Comparison of ENCODE assay signal across 14 cellular contexts in genomic region chr15:53384417-53384816, GRCh38.
DNase-seq lines count a peak whose midpoint lies in the region; ATAC-seq, FAIRE-seq and TF ChIP-seq lines count a peak whose summit lies in the region.
"Had no signal": no experiment of that assay in that cellular context is flagged by ENCODE, and none has a peak within 500 bp of the region (broad histone marks: within the 10 kb centered on the region; RNA-seq: fewer than 3 reads in every experiment).

No MANE protein-coding gene starts in this region.

- TF ChIP-seq POLR2A in uterus (IDR thresholded peaks at IDR 0.05): no peak
- TF ChIP-seq POLR2A in H54 (IDR thresholded peaks at IDR 0.05; ENCODE audit: low read depth, low read length): no peak
- no peak for TF ChIP-seq POLR2A in gastrocnemius medialis (IDR thresholded peaks at IDR 0.05)

- no peak overlapping the region for H3K27ac ChIP-seq in VCaP
- no peak overlapping the region for H3K27ac ChIP-seq in liver (ENCODE audit: low read depth in 1 of 2, low read length in 2 of 2)
- H3K27ac ChIP-seq in uterus: no peak overlapping the region
- no peak overlapping the region for H3K27ac ChIP-seq in gastrocnemius medialis

- H3K9me3 ChIP-seq in liver (ENCODE audit: control insufficient read depth in 4 of 4, low read length in 3 of 4) (no peaks in the 10 kb centered on the region), uterus (no peaks in the 10 kb centered on the region), gastrocnemius medialis (no peaks in the 10 kb centered on the region)

- in situ Hi-C loops in gastrocnemius medialis (cut with MboI; ENCODE audit: low sequenced_read_pairs in 4 of 4): no loop called here

- H3K4me1 ChIP-seq in liver (ENCODE audit: control insufficient read depth in 4 of 4, insufficient read depth in 4 of 4, low read length in 3 of 4): peaks cover 0 to 4% (median 0%) of the 10 kb centered on the region in 4 donors
- H3K4me1 ChIP-seq in uterus: no peaks in the 10 kb centered on the region
- H3K4me1 ChIP-seq in gastrocnemius medialis: no peaks in the 10 kb centered on the region

- WGBS in liver: 67% methylated on average over 3 of the region's 3 CpGs

- H3K9ac ChIP-seq in liver (ENCODE audit: low read depth in 1 of 2, low read length in 2 of 2): no peak overlapping the region

- ATAC-seq in gastrocnemius medialis (no peak), HG02973 (IDR thresholded peaks at IDR 0.05; ENCODE audit: unreplicated experiment) (no peak)
- ATAC-seq: CD8-positive, alpha-beta T cell; natural killer cell had no signal

- H3K4me3 ChIP-seq in liver (ENCODE audit: low read depth in 1 of 3, low read length in 3 of 3) (no peak overlapping the region), uterus (no peak overlapping the region), gastrocnemius medialis (no peak overlapping the region)

- intact Hi-C loops in uterus (cut with DNase I; ENCODE audit: low total_unique reads): no loop called here
- intact Hi-C loops in gastrocnemius medialis (cut with DNase I; ENCODE audit: low total_unique reads): no loop called here

- peak; percentile 76 to 85 for TF ChIP-seq RAD21 in liver (IDR thresholded peaks at IDR 0.05)

- TF ChIP-seq CTCF in VCaP (conservative IDR thresholded peaks at IDR 0.05) (peak; percentile 46; the same call in 1 of the 2 replicates), liver (IDR thresholded peaks at IDR 0.05; ENCODE audit: low read depth, low read length, missing input control) (peak; percentile 50), uterus (IDR thresholded peaks at IDR 0.05) (no peak), gastrocnemius medialis (IDR thresholded peaks at IDR 0.05 in 4 of 5, conservative IDR thresholded peaks at IDR 0.05 in 1 of 5) (no peak)

- no peak for FAIRE-seq in H54 (lab: Jason Lieb, UNC)

- DNase-seq in DMS53 treated with DMSO at 0.1 percent for 48 hours (lab: John Stamatoyannopoulos, UW; ENCODE audit: unreplicated experiment) (peak; percentile 48), HuH-7 (ENCODE audit: low spot score) (peak; percentile 15), uterus (no peak), H54 (ENCODE audit: insufficient read length, low spot score) (no peak), gastrocnemius medialis (no peak)
- DNase-seq: caudate nucleus; CD8-positive, alpha-beta T cell; IMR-90; natural killer cell; NCI-H2171 treated with DMSO at 0.1 percent for 48 hours; stimulated activated CD8-positive, alpha-beta memory T cell treated with anti-CD3 and anti-CD28 coated beads, Interleukin-4, amount 100 ng/mL, for 48 hours had no signal

- no peaks in the 10 kb centered on the region for H3K27me3 ChIP-seq in liver (ENCODE audit: control insufficient read depth in 4 of 4, insufficient read depth in 4 of 4, low read length in 3 of 4)
- H3K27me3 ChIP-seq in uterus: no peaks in the 10 kb centered on the region
- no peaks in the 10 kb centered on the region for H3K27me3 ChIP-seq in gastrocnemius medialis

- no peaks in the 10 kb centered on the region for H3K36me3 ChIP-seq in liver (ENCODE audit: control insufficient read depth in 4 of 4, insufficient read depth in 3 of 4, low read depth in 1 of 4, low read length in 3 of 4)
- H3K36me3 ChIP-seq in uterus: no peaks in the 10 kb centered on the region
- no peaks in the 10 kb centered on the region for H3K36me3 ChIP-seq in gastrocnemius medialis

TF ChIP-seq in liver, 16 proteins besides CTCF, POLR2A, EP300 and RAD21:
- no peak for TF ChIP-seq RXRA (IDR thresholded peaks at IDR 0.05)
- TF ChIP-seq, protein P1, sequence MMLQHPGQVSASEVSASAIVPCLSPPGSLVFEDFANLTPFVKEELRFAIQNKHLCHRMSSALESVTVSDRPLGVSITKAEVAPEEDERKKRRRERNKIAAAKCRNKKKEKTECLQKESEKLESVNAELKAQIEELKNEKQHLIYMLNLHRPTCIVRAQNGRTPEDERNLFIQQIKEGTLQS (IDR thresholded peaks at IDR 0.05): no peak
- TF ChIP-seq, protein P2, sequence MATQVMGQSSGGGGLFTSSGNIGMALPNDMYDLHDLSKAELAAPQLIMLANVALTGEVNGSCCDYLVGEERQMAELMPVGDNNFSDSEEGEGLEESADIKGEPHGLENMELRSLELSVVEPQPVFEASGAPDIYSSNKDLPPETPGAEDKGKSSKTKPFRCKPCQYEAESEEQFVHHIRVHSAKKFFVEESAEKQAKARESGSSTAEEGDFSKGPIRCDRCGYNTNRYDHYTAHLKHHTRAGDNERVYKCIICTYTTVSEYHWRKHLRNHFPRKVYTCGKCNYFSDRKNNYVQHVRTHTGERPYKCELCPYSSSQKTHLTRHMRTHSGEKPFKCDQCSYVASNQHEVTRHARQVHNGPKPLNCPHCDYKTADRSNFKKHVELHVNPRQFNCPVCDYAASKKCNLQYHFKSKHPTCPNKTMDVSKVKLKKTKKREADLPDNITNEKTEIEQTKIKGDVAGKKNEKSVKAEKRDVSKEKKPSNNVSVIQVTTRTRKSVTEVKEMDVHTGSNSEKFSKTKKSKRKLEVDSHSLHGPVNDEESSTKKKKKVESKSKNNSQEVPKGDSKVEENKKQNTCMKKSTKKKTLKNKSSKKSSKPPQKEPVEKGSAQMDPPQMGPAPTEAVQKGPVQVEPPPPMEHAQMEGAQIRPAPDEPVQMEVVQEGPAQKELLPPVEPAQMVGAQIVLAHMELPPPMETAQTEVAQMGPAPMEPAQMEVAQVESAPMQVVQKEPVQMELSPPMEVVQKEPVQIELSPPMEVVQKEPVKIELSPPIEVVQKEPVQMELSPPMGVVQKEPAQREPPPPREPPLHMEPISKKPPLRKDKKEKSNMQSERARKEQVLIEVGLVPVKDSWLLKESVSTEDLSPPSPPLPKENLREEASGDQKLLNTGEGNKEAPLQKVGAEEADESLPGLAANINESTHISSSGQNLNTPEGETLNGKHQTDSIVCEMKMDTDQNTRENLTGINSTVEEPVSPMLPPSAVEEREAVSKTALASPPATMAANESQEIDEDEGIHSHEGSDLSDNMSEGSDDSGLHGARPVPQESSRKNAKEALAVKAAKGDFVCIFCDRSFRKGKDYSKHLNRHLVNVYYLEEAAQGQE (IDR thresholded peaks at IDR 0.05): no peak
- no peak for TF ChIP-seq FOXA1 (IDR thresholded peaks at IDR 0.05)
- TF ChIP-seq HNF4A (conservative IDR thresholded peaks at IDR 0.05): no peak
- TF ChIP-seq MAX (IDR thresholded peaks at IDR 0.05): no peak
- TF ChIP-seq NR2F2 (IDR thresholded peaks at IDR 0.05): no peak
- no peak for TF ChIP-seq GABPA (IDR thresholded peaks at IDR 0.05 in 1 of 2, conservative IDR thresholded peaks at IDR 0.05 in 1 of 2)
- TF ChIP-seq YY1 (IDR thresholded peaks at IDR 0.05): no peak

Comparison
In these comparisons a context has a peak if more than half of its experiments do, and no peak if none do; other contexts are left out.
1. DNase-seq: peak in DMS53 treated with DMSO at 0.1 percent for 48 hours (single experiment) and HuH-7 (single experiment); none in uterus (0 of 2), H54 (single experiment) and gastrocnemius medialis (0 of 2).
2. CTCF ChIP-seq: peak in VCaP (single experiment) and liver (single experiment); none in uterus (0 of 4) and gastrocnemius medialis (0 of 5).